In the genomic region with DNA sequence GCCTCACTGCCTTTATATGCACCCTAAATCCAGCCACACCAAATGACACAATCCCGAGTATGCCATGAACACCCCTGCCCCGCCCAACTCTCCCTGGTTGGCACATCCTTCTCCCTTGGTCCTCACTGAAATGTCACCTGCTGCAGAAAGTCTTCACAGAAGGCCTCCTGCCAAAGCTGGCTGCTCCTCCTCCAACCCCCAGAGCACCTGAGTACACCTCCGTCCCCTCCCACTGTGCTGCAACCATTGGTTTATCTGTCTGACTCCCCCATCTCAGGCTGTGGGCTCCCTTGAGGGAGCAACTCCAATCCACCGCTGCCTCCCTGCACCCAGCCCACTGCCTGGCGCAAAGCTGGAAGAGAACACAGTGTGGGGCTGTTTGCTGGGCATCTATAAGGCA, we compare ENCODE assay signal across 11 cellular contexts. TPM values are rescaled to one million over a fixed set of nuclear protein-coding genes. Genes with fewer than 3 reads are reported as not detected.
A peak's percentile ranks its signal among the peaks of the same experiment; 100 is the strongest.
DNase-seq lines count a peak whose midpoint lies in the region; ATAC-seq, FAIRE-seq and TF ChIP-seq lines count a peak whose summit lies in the region.
"Had no signal": no experiment of that assay in that cellular context is flagged by ENCODE, and none has a peak within 500 bp of the region (broad histone marks: within the 10 kb centered on the region; RNA-seq: fewer than 3 reads in every experiment).

No MANE protein-coding gene starts in this region.

- no peak for TF ChIP-seq RAD21 in GM12878 (IDR thresholded peaks at IDR 0.05; ENCODE audit: insufficient read depth, low read depth, low read length)

- DNase-seq in activated T-cell treated with anti-CD3 and anti-CD28 coated beads, Interleukin-2, amount 50 U/mL, for 24 hours: no peak
- DNase-seq in activated T-cell treated with anti-CD3 and anti-CD28 coated beads, Interleukin-2, amount 50 U/mL, for 1 hour: no peak
- peak; percentile 18 for DNase-seq in NCI-H2107 (lab: John Stamatoyannopoulos, UW)
- no peak for DNase-seq in GM12878 (ENCODE audit: low read depth, low spot score)
- no peak for DNase-seq in suprapubic skin (ENCODE audit: low spot score in 2 of 2)
- DNase-seq in dermis blood vessel endothelial cell: no peak
- no peak for DNase-seq in NOMO-1 (lab: John Stamatoyannopoulos, UW; ENCODE audit: unreplicated experiment in 2 of 2)

- H3K27me3 ChIP-seq in GM12878 (replicated peaks in 1 of 2; ENCODE audit: control insufficient read depth in 2 of 2, insufficient read depth in 2 of 2, low read length in 1 of 2): no peaks in the 10 kb centered on the region
- no peaks in the 10 kb centered on the region for H3K27me3 ChIP-seq in suprapubic skin
- H3K27me3 ChIP-seq: BE2C, neural progenitor cell had no signal

- H3K79me2 ChIP-seq in GM12878 (ENCODE audit: control insufficient read depth, insufficient read depth, low read length): peaks cover 34% of the 10 kb centered on the region

- intact Hi-C loops in GM12878 (cut with micrococcal nuclease; ENCODE audit: unreplicated experiment): loop anchor here (1.0 to 2.0 kb wide), 2 partner anchors 21 to 27 kb away; no protein-coding TSS in a partner anchor

- peaks cover 74% of the 10 kb centered on the region for H3K4me1 Mint-ChIP-seq in activated T-cell treated with anti-CD3 and anti-CD28 coated beads, Interleukin-2, amount 50 U/mL, for 24 hours (ENCODE audit: low read depth)

- no peak overlapping the region for H3K9ac ChIP-seq in GM12878 (ENCODE audit: control insufficient read depth, insufficient read depth, low read length)
- H3K9ac ChIP-seq: neural progenitor cell had no signal

- H3K36me3 ChIP-seq in GM12878 (ENCODE audit: control insufficient read depth in 2 of 2, insufficient read depth in 2 of 2, low read length in 1 of 2): peaks cover 6 to 8% of the 10 kb centered on the region in 2 experiments; a peak in 3 of 4 replicates
- H3K36me3 ChIP-seq in suprapubic skin: no peaks in the 10 kb centered on the region
- H3K36me3 ChIP-seq: BE2C, neural progenitor cell had no signal

- POLR2A ChIA-PET in GM12878 (lab: Charles Lee): interaction anchor here (1.0 to 1.4 kb wide), 2 partner anchors 13 to 15 kb away, joined by 3 to 6 read pairs; partner anchors contain the start of gene STK40

- in situ Hi-C loops in GM12878 (cut with MboI): no loop called here

- no peak for TF ChIP-seq EP300 in GM12878 (IDR thresholded peaks at IDR 0.05; ENCODE audit: borderline replicate concordance in 1 of 2, control insufficient read depth in 1 of 2, low read depth in 2 of 2, low read length in 2 of 2)
- no peak for TF ChIP-seq EP300 in suprapubic skin (IDR thresholded peaks at IDR 0.05)

- H3K27ac ChIP-seq in GM12878 (ENCODE audit: control insufficient read depth, insufficient read depth): no peak overlapping the region
- H3K27ac ChIP-seq in suprapubic skin: peak overlapping the region; percentile 11
- H3K27ac ChIP-seq: neural progenitor cell had no signal

- TF ChIP-seq CTCF in GM12878 (IDR thresholded peaks at IDR 0.05 in 2 of 3, conservative IDR thresholded peaks at IDR 0.05 in 1 of 3; ENCODE audit: control insufficient read depth in 2 of 3, extremely low read depth in 1 of 3, insufficient read depth in 1 of 3, low read depth in 3 of 3, low read length in 3 of 3) (no peak), suprapubic skin (IDR thresholded peaks at IDR 0.05) (no peak)

- no peaks in the 10 kb centered on the region for H4K20me1 ChIP-seq in GM12878 (ENCODE audit: control insufficient read depth, insufficient read depth)

- ATAC-seq in GM12878 (no peak), HG02970 (IDR thresholded peaks at IDR 0.05; ENCODE audit: low FRiP score, unreplicated experiment) (no peak)

- SMC1A ChIA-PET in GM12878 (lab: Charles Lee; ENCODE audit: uncharacterized antibody, unreplicated experiment): interaction anchor here (1.0 to 5.5 kb wide), 8 partner anchors 8 to 84 kb away, joined by 3 to 36 read pairs (median 9); partner anchors contain the start of gene LSM10

- H3K27me3 Mint-ChIP-seq in activated T-cell treated with anti-CD3 and anti-CD28 coated beads, Interleukin-2, amount 50 U/mL, for 24 hours: no peaks in the 10 kb centered on the region

- 40% methylated on average over 5 of the region's 5 CpGs for WGBS in GM12878 (ENCODE audit: insufficient coverage, insufficient replicate concordance, low lambda C conversion rate, missing lambda C conversion rate)
- WGBS in suprapubic skin: 77% methylated on average over 5 of the region's 5 CpGs

- H3K4me2 ChIP-seq in GM12878 (ENCODE audit: control insufficient read depth, insufficient read depth): no peak overlapping the region; the same call in 1 of the 2 replicates
- H3K4me2 ChIP-seq: neural progenitor cell had no signal

- CTCF ChIA-PET in GM12878 (lab: Yijun Ruan, JAX): interaction anchor here (0.6 to 8.1 kb wide), 21 partner anchors 8 to 267 kb away, joined by 3 to 157 read pairs (median 5); partner anchors contain the start of genes LSM10, MRPS15, SH3D21 and STK40

- no peak for FAIRE-seq in GM12878 (lab: Jason Lieb, UNC)
- FAIRE-seq: small intestine had no signal

- H3K9me3 ChIP-seq in GM12878 (replicated peaks; ENCODE audit: control insufficient read depth, insufficient read depth, low read length) (no peaks in the 10 kb centered on the region), suprapubic skin (no peaks in the 10 kb centered on the region)
- H3K9me3 ChIP-seq: BE2C had no signal

- H2AFZ ChIP-seq in GM12878 (ENCODE audit: control insufficient read depth, low read depth, low read length): no peak overlapping the region
- H2AFZ ChIP-seq: neural progenitor cell had no signal

- peak overlapping the region; percentile 79 for H3K27ac Mint-ChIP-seq in activated T-cell treated with anti-CD3 and anti-CD28 coated beads, Interleukin-2, amount 50 U/mL, for 24 hours

- H3K4me3 ChIP-seq in GM12878 (no peak overlapping the region), suprapubic skin (no peak overlapping the region)
- H3K4me3 ChIP-seq: neural progenitor cell had no signal

- H3K4me1 ChIP-seq in GM12878 (ENCODE audit: control insufficient read depth, insufficient read depth, low read length): peaks cover 57% of the 10 kb centered on the region
- peaks cover 62% of the 10 kb centered on the region for H3K4me1 ChIP-seq in suprapubic skin

- RAD21 ChIA-PET in GM12878 (lab: Charles Lee; ENCODE audit: unreplicated experiment): interaction anchor here (0.8 to 4.6 kb wide), 17 partner anchors 10 to 220 kb away, joined by 3 to 36 read pairs (median 6); partner anchors contain the start of gene EVA1B

- H3K36me3 Mint-ChIP-seq in activated T-cell treated with anti-CD3 and anti-CD28 coated beads, Interleukin-2, amount 50 U/mL, for 24 hours (ENCODE audit: low read depth): peaks cover 46% of the 10 kb centered on the region

- TF ChIP-seq POLR2A in GM12878 (IDR thresholded peaks at IDR 0.05; ENCODE audit: low read depth, low read length) (no peak), suprapubic skin (IDR thresholded peaks at IDR 0.05) (no peak)

- no peaks in the 10 kb centered on the region for H3K9me3 Mint-ChIP-seq in activated T-cell treated with anti-CD3 and anti-CD28 coated beads, Interleukin-2, amount 50 U/mL, for 24 hours
- H3K9me3 Mint-ChIP-seq: neural progenitor cell had no signal

- no TSS peak for BruUV-seq in GM12878 (replicated peaks; lab: Mats Ljungman, UMichigan)

- no peak overlapping the region for H3K4me3 Mint-ChIP-seq in activated T-cell treated with anti-CD3 and anti-CD28 coated beads, Interleukin-2, amount 50 U/mL, for 24 hours

RNA-seq across cellular contexts. Expression of gene STK40, which starts 16.3 kb away (rescaled TPM):
- 12.2 and 12.4 TPM in 2 replicates for total RNA-seq in GM12878 (2013; cell fraction: nucleolus; rRNA removed)
- 26.5 and 30.1 TPM in 2 replicates for total RNA-seq in GM12878 (2014; rRNA removed)
- total RNA-seq in GM12878 (2014; rRNA removed; fragmentation: Illumina TruSeq; extraction: Trizol): 13.6 and 14.3 TPM in 2 replicates
- 51.0 and 57.0 TPM in 2 replicates for total RNA-seq in GM12878 (2021)
- polyA plus RNA-seq in GM12878 (2011; ENCODE audit: low read depth): 11.9 TPM
- 17.2 and 29.0 TPM in 2 replicates for polyA plus RNA-seq in GM12878 (2011; rRNA removed)
- 22.6 and 24.0 TPM in 2 replicates for polyA plus RNA-seq in GM12878 (2011; cell fraction: cytosol; rRNA removed)
- 20.1 and 24.6 TPM in 2 replicates for polyA plus RNA-seq in GM12878 (2011; cell fraction: nucleus; rRNA removed)
- polyA plus RNA-seq in GM12878 (2012): 27.7 and 29.5 TPM in 2 replicates
- 11.6 and 28.4 TPM in 2 replicates for polyA plus RNA-seq in GM12878 (2014; fragmentation: Illumina TruSeq; extraction: Trizol)
- polyA plus RNA-seq in GM12878 (2014; fragmentation: Nextera tagmentation; extraction: Ambion mirVana): 1 to 10 TPM in 1 of 2 experiments, under 1 TPM in 1; 0.27 to 2.1 TPM
- 37.0 and 40.6 TPM in 2 replicates for polyA plus RNA-seq in GM12878 (2014; rRNA removed)
- 10 to 100 TPM; 39.8 to 41.7 TPM for polyA plus RNA-seq in GM12878 (2016; fragmentation: Nextera tagmentation; extraction: Ambion mirVana)
- polyA minus RNA-seq in GM12878 (2011; rRNA and poly(A)+ RNA removed): 22.2 and 22.4 TPM in 2 replicates
- 7.1 and 7.5 TPM in 2 replicates for polyA minus RNA-seq in GM12878 (2011; cell fraction: cytosol; rRNA and poly(A)+ RNA removed)
- 3.3 and 5.7 TPM in 2 replicates for polyA minus RNA-seq in GM12878 (2011; cell fraction: nucleus; rRNA and poly(A)+ RNA removed)
- total RNA-seq in suprapubic skin: 10 to 100 TPM; 29.0 to 69.5 (median 51.8) TPM
- total RNA-seq in dermis blood vessel endothelial cell: 20.4 and 57.0 TPM in 2 replicates

RNA-seq across cellular contexts. Expression of gene LSM10, which starts 28.2 kb away (rescaled TPM):
- total RNA-seq in GM12878 (2013; cell fraction: nucleolus; rRNA removed): 4.2 and 6.5 TPM in 2 replicates
- total RNA-seq in GM12878 (2014; rRNA removed) (43.3 and 48.3 TPM in 2 replicates), GM12878 (2014; rRNA removed; fragmentation: Illumina TruSeq; extraction: Trizol) (11.9 and 13.1 TPM in 2 replicates), GM12878 (2021) (53.6 and 56.6 TPM in 2 replicates), suprapubic skin (10 to 100 TPM; 19.2 to 22.6 (median 21.4) TPM), dermis blood vessel endothelial cell (9.9 and 13.0 TPM in 2 replicates)
- polyA plus RNA-seq in GM12878 (2011; ENCODE audit: low read depth): 39.7 TPM
- polyA plus RNA-seq in GM12878 (2011; rRNA removed) (35.3 and 58.4 TPM in 2 replicates), GM12878 (2014; fragmentation: Illumina TruSeq; extraction: Trizol) (34.1 and 68.0 TPM in 2 replicates), GM12878 (2014; fragmentation: Nextera tagmentation; extraction: Ambion mirVana) (10 to 100 TPM; 26.6 to 36.0 TPM), GM12878 (2014; rRNA removed) (99.8 and 103 TPM in 2 replicates), GM12878 (2016; fragmentation: Nextera tagmentation; extraction: Ambion mirVana) (10 to 100 TPM; 85.9 to 97.3 TPM)
- 70.9 and 107 TPM in 2 replicates for polyA plus RNA-seq in GM12878 (2011; cell fraction: cytosol; rRNA removed)
- polyA plus RNA-seq in GM12878 (2011; cell fraction: nucleus; rRNA removed): 31.8 and 32.9 TPM in 2 replicates
- 42.3 and 45.0 TPM in 2 replicates for polyA plus RNA-seq in GM12878 (2012)
- 38.8 and 41.3 TPM in 2 replicates for polyA minus RNA-seq in GM12878 (2011; rRNA and poly(A)+ RNA removed)
- polyA minus RNA-seq in GM12878 (2011; cell fraction: cytosol; rRNA and poly(A)+ RNA removed): 10.7 and 23.7 TPM in 2 replicates
- 11.6 and 17.0 TPM in 2 replicates for polyA minus RNA-seq in GM12878 (2011; cell fraction: nucleus; rRNA and poly(A)+ RNA removed)

RNA-seq across cellular contexts. Expression of gene EVA1B, which starts 46.0 kb away (rescaled TPM):
- total RNA-seq in GM12878 (2013; cell fraction: nucleolus; rRNA removed): 1.2 TPM in 1 of 2 replicates, not detected in the other
- total RNA-seq in GM12878 (2014; rRNA removed) (6.4 and 6.9 TPM in 2 replicates), GM12878 (2014; rRNA removed; fragmentation: Illumina TruSeq; extraction: Trizol) (0.32 and 0.45 TPM in 2 replicates), GM12878 (2021) (5.3 and 6.1 TPM in 2 replicates), suprapubic skin (10 to 100 TPM; 13.3 to 28.0 (median 19.2) TPM), dermis blood vessel endothelial cell (105 and 192 TPM in 2 replicates)
- 2.1 TPM for polyA plus RNA-seq in GM12878 (2011; ENCODE audit: low read depth)
- polyA plus RNA-seq in GM12878 (2011; rRNA removed) (0.58 TPM in 1 of 2 replicates, not detected in the other), GM12878 (2014; fragmentation: Illumina TruSeq; extraction: Trizol) (not detected in 2 replicates), GM12878 (2014; fragmentation: Nextera tagmentation; extraction: Ambion mirVana) (under 1 TPM in 1 of 2 experiments, not detected in 1; 0.15 TPM), GM12878 (2014; rRNA removed) (3.4 and 6.7 TPM in 2 replicates), GM12878 (2016; fragmentation: Nextera tagmentation; extraction: Ambion mirVana) (1 to 10 TPM; 2.7 to 3.2 TPM)
- polyA plus RNA-seq in GM12878 (2011; cell fraction: cytosol; rRNA removed): 1.5 and 2.1 TPM in 2 replicates
- 1.0 TPM in 2 replicates for polyA plus RNA-seq in GM12878 (2011; cell fraction: nucleus; rRNA removed)
- 9.5 and 12.8 TPM in 2 replicates for polyA plus RNA-seq in GM12878 (2012)
- polyA minus RNA-seq in GM12878 (2011; rRNA and poly(A)+ RNA removed): 0.21 TPM in 1 of 2 replicates, not detected in the other
- polyA minus RNA-seq in GM12878 (2011; cell fraction: cytosol; rRNA and poly(A)+ RNA removed): not detected in 2 replicates
- not detected in 2 replicates for polyA minus RNA-seq in GM12878 (2011; cell fraction: nucleus; rRNA and poly(A)+ RNA removed)
